In the genomic region with DNA sequence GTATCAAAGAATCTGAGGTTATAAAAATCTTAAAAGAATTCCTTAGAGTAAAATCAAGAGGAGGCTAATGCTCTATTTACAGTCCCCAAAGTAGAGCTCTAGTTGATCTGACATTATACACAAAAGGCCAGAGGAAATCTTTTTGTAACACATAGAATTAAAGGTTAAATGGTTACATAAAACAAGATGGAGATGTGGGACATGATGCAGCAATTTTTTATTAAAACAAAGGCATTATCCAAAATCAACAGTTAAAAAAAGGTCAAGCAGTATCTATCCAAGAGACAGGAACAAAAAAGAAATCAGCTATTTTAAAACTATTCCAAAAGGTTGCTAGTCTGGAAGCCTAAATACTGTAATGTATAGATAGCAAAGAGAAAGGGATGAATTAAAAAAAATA, we compare ENCODE assay signal across 23 cellular contexts. TPM values are rescaled to one million over a fixed set of nuclear protein-coding genes. Genes with fewer than 3 reads are reported as not detected.
DNase-seq lines count a peak whose midpoint lies in the region; ATAC-seq and TF ChIP-seq lines count a peak whose summit lies in the region.
"Had no signal": no experiment of that assay in that cellular context is flagged by ENCODE, and none has a peak within 500 bp of the region (broad histone marks: within the 10 kb centered on the region; RNA-seq: fewer than 3 reads in every experiment).

No MANE protein-coding gene starts in this region.

- H3K9me3 ChIP-seq in PC-3 (ENCODE audit: low read length): no peaks in the 10 kb centered on the region
- no peaks in the 10 kb centered on the region for H3K9me3 ChIP-seq in subcutaneous abdominal adipose tissue (ENCODE audit: control insufficient read depth in 5 of 5, low read length in 5 of 5)
- H3K9me3 ChIP-seq: ascending aorta, heart right ventricle, testis had no signal

- peak overlapping the region; percentile 1; the same call in 1 of the 2 replicates for H2AFZ ChIP-seq in PC-3 (ENCODE audit: low read length)

- no peaks in the 10 kb centered on the region for H3K27me3 ChIP-seq in PC-3 (ENCODE audit: low read length)
- no peaks in the 10 kb centered on the region for H3K27me3 ChIP-seq in subcutaneous abdominal adipose tissue (ENCODE audit: control insufficient read depth in 5 of 5, insufficient read depth in 4 of 5, low read length in 5 of 5)
- H3K27me3 ChIP-seq: ascending aorta, heart right ventricle, testis had no signal

- CTCF ChIA-PET in PC-3 (lab: Charles Lee): no interaction called here

- peak overlapping the region; percentile 41 for H3K27ac Mint-ChIP-seq in activated T-cell treated with anti-CD3 and anti-CD28 coated beads, Interleukin-2, amount 50 U/mL, for 24 hours
- H3K27ac Mint-ChIP-seq in endothelial cell (ENCODE audit: unreplicated experiment): peak overlapping the region; percentile 20

- H3K4me2 ChIP-seq in PC-3 (ENCODE audit: low read length): peak overlapping the region; percentile 80

- DNase-seq in activated T-cell treated with anti-CD3 and anti-CD28 coated beads, Interleukin-2, amount 50 U/mL, for 24 hours: no peak
- DNase-seq in activated T-cell treated with anti-CD3 and anti-CD28 coated beads, Interleukin-2, amount 50 U/mL, for 4 hours: no peak
- no peak for DNase-seq in PC-3
- no peak for DNase-seq in endothelial cell (ENCODE audit: low spot score)
- no peak for DNase-seq in MV-4-11 (lab: John Stamatoyannopoulos, UW)
- DNase-seq in COLO668 (lab: John Stamatoyannopoulos, UW; ENCODE audit: unreplicated experiment): no peak
- DNase-seq: activated gamma-delta T cell; effector memory CD4-positive, alpha-beta T cell; heart right ventricle; MM.1S; naive thymus-derived CD8-positive, alpha-beta T cell; NCI-H187 treated with DMSO at 0.1 percent for 48 hours; NCI-H446; posterior cingulate gyrus; SHP77; small intestine; stimulated activated CD4-positive, alpha-beta T cell treated with anti-CD3 and anti-CD28 coated beads, Interleukin-4, amount 100 ng/mL, for 24 hours; T-helper 2 cell; testis had no signal

- H3K27me3 Mint-ChIP-seq in activated T-cell treated with anti-CD3 and anti-CD28 coated beads, Interleukin-2, amount 50 U/mL, for 24 hours: no peaks in the 10 kb centered on the region
- no peaks in the 10 kb centered on the region for H3K27me3 Mint-ChIP-seq in activated T-cell treated with anti-CD3 and anti-CD28 coated beads, Interleukin-2, amount 50 U/mL, for 4 hours (ENCODE audit: low read depth)
- H3K27me3 Mint-ChIP-seq in endothelial cell (ENCODE audit: unreplicated experiment): peaks cover 8% of the 10 kb centered on the region
- H3K27me3 Mint-ChIP-seq: naive thymus-derived CD8-positive, alpha-beta T cell had no signal

- POLR2A ChIA-PET in PC-3 (lab: Charles Lee; ENCODE audit: unreplicated experiment): interaction anchor here (0.7 kb wide), 1 partner anchor 325 kb away, joined by 3 read pairs; no protein-coding TSS in a partner anchor

- H3K36me3 ChIP-seq in PC-3 (ENCODE audit: low read depth, low read length) (no peaks in the 10 kb centered on the region), subcutaneous abdominal adipose tissue (ENCODE audit: control insufficient read depth in 5 of 5, insufficient read depth in 5 of 5, low read length in 5 of 5) (peaks cover 0 to 4% (median 0%) of the 10 kb centered on the region in 5 donors)
- H3K36me3 ChIP-seq: ascending aorta, heart right ventricle had no signal

- peaks cover 19% of the 10 kb centered on the region for H3F3A ChIP-seq in PC-3 (ENCODE audit: low read length, unreplicated experiment)

- H3K27ac ChIP-seq in PC-3 (ENCODE audit: low read length) (peak overlapping the region; percentile 95), subcutaneous abdominal adipose tissue (ENCODE audit: low read depth, low read length) (peak overlapping the region; percentile 91)
- H3K27ac ChIP-seq: testis had no signal

- intact Hi-C loops in PC-3 (cut with micrococcal nuclease): no loop called here

- no peak for ATAC-seq in activated T-cell treated with anti-CD3 and anti-CD28 coated beads, Interleukin-2, amount 50 U/mL, for 4 hours
- ATAC-seq in PC-3 (no peak), HG02642 (IDR thresholded peaks at IDR 0.05; ENCODE audit: poor library complexity, unreplicated experiment) (no peak)
- ATAC-seq: heart right ventricle; naive thymus-derived CD8-positive, alpha-beta T cell had no signal

- H3K4me3 ChIP-seq in PC-3 (ENCODE audit: low read length): no peak overlapping the region
- H3K4me3 ChIP-seq in subcutaneous abdominal adipose tissue (ENCODE audit: low read depth in 1 of 5, low read length in 5 of 5): no peak overlapping the region
- H3K4me3 ChIP-seq: ascending aorta, heart right ventricle, testis had no signal

- TF ChIP-seq CTCF in PC-3 (conservative IDR thresholded peaks at IDR 0.05; ENCODE audit: low read depth, low read length) (no peak), endothelial cell (IDR thresholded peaks at IDR 0.05; ENCODE audit: unreplicated experiment) (no peak)

- H3K79me2 ChIP-seq in PC-3 (ENCODE audit: low read length): peaks cover 83% of the 10 kb centered on the region

- H3K4me1 Mint-ChIP-seq in activated T-cell treated with anti-CD3 and anti-CD28 coated beads, Interleukin-2, amount 50 U/mL, for 24 hours (ENCODE audit: low read depth): peaks cover 73% of the 10 kb centered on the region
- H3K4me1 Mint-ChIP-seq in activated T-cell treated with anti-CD3 and anti-CD28 coated beads, Interleukin-2, amount 50 U/mL, for 4 hours (ENCODE audit: low read depth): peaks cover 72% of the 10 kb centered on the region
- peaks cover 51% of the 10 kb centered on the region for H3K4me1 Mint-ChIP-seq in endothelial cell (ENCODE audit: unreplicated experiment)

- H3K4me3 Mint-ChIP-seq in activated T-cell treated with anti-CD3 and anti-CD28 coated beads, Interleukin-2, amount 50 U/mL, for 24 hours: no peak overlapping the region
- H3K4me3 Mint-ChIP-seq in activated T-cell treated with anti-CD3 and anti-CD28 coated beads, Interleukin-2, amount 50 U/mL, for 4 hours: no peak overlapping the region
- no peak overlapping the region for H3K4me3 Mint-ChIP-seq in endothelial cell (ENCODE audit: unreplicated experiment)
- H3K4me3 Mint-ChIP-seq: CD14-positive monocyte had no signal

- H3K9me2 ChIP-seq in PC-3 (replicated peaks; ENCODE audit: low read length): no peaks in the 10 kb centered on the region

- peaks cover 3% of the 10 kb centered on the region for H3K9me3 Mint-ChIP-seq in activated T-cell treated with anti-CD3 and anti-CD28 coated beads, Interleukin-2, amount 50 U/mL, for 24 hours
- H3K9me3 Mint-ChIP-seq in activated T-cell treated with anti-CD3 and anti-CD28 coated beads, Interleukin-2, amount 50 U/mL, for 4 hours: no peaks in the 10 kb centered on the region
- H3K9me3 Mint-ChIP-seq in endothelial cell (ENCODE audit: unreplicated experiment): no peaks in the 10 kb centered on the region
- H3K9me3 Mint-ChIP-seq: naive thymus-derived CD8-positive, alpha-beta T cell had no signal

- H3K9ac ChIP-seq in PC-3 (ENCODE audit: low read length) (no peak overlapping the region), subcutaneous abdominal adipose tissue (ENCODE audit: low read length in 5 of 5) (peak overlapping the region in 2 of 5 donors; percentile 4 to 15)

- H4K20me1 ChIP-seq in PC-3 (ENCODE audit: low read length): no peaks in the 10 kb centered on the region

- BruUV-seq in PC-3 (replicated peaks; lab: Mats Ljungman, UMichigan): no TSS peak

- peaks cover 55% of the 10 kb centered on the region for H3K36me3 Mint-ChIP-seq in activated T-cell treated with anti-CD3 and anti-CD28 coated beads, Interleukin-2, amount 50 U/mL, for 24 hours (ENCODE audit: low read depth)
- H3K36me3 Mint-ChIP-seq in activated T-cell treated with anti-CD3 and anti-CD28 coated beads, Interleukin-2, amount 50 U/mL, for 4 hours (ENCODE audit: insufficient read depth): peaks cover 16% of the 10 kb centered on the region
- H3K36me3 Mint-ChIP-seq in endothelial cell (ENCODE audit: low read depth, unreplicated experiment): peaks cover 10% of the 10 kb centered on the region

- H3K4me1 ChIP-seq in PC-3 (ENCODE audit: insufficient read depth, low read length) (peaks cover 37% of the 10 kb centered on the region), subcutaneous abdominal adipose tissue (ENCODE audit: control insufficient read depth in 5 of 5, insufficient read depth in 5 of 5, low read length in 5 of 5) (peaks cover 5 to 34% (median 27%) of the 10 kb centered on the region in 5 donors)

RNA-seq across cellular contexts. Expression of a gene that starts 20.4 kb away (rescaled TPM):
- total RNA-seq in activated T-cell treated with anti-CD3 and anti-CD28 coated beads, Interleukin-2, amount 50 U/mL, for 4 hours: 100 to 1,000 TPM in 2 of 3 donors, 10 to 100 TPM in 1; 89.4 to 115 (median 104) TPM
- total RNA-seq in PC-3 (2014; rRNA removed) (57.2 and 62.7 TPM in 2 replicates), endothelial cell (ENCODE audit: unreplicated experiment) (163 TPM)
